8 cellular contexts compared by ENCODE assay signal in genomic region chr21:39384674-39385298, GRCh38. TPM values are rescaled to one million over a fixed set of nuclear protein-coding genes. Genes with fewer than 3 reads are reported as not detected.
A peak's percentile ranks its signal among the peaks of the same experiment; 100 is the strongest.
DNase-seq lines count a peak whose midpoint lies in the region; ATAC-seq and TF ChIP-seq lines count a peak whose summit lies in the region.
"Had no signal": no experiment of that assay in that cellular context is flagged by ENCODE, and none has a peak within 500 bp of the region (broad histone marks: within the 10 kb centered on the region; RNA-seq: fewer than 3 reads in every experiment).

No MANE protein-coding gene starts in this region.

- no peaks in the 10 kb centered on the region for H3K27me3 Mint-ChIP-seq in central memory CD8-positive, alpha-beta T cell

- peak overlapping the region; percentile 29 for H3K27ac Mint-ChIP-seq in central memory CD8-positive, alpha-beta T cell (ENCODE audit: low read depth)

- peaks cover 36% of the 10 kb centered on the region for H3K4me1 Mint-ChIP-seq in central memory CD8-positive, alpha-beta T cell

- TF ChIP-seq CTCF in NB4 (IDR thresholded peaks at IDR 0.05; ENCODE audit: low read depth, low read length): no peak

- DNase-seq in EL: peak; percentile 63
- peak; percentile 72 for DNase-seq in NB4 (ENCODE audit: low read depth)
- DNase-seq in central memory CD8-positive, alpha-beta T cell (ENCODE audit: low spot score in 2 of 2): no peak
- peak; percentile 6 for DNase-seq in posterior vena cava (ENCODE audit: low spot score)
- no peak for DNase-seq in central memory CD4-positive, alpha-beta T cell
- no peak for DNase-seq in stimulated activated CD4-positive, alpha-beta T cell treated with anti-CD3 and anti-CD28 coated beads, Interleukin-2, amount 100 ng/mL, for 24 hours
- no peak for DNase-seq in NCI-H524 treated with DMSO at 0.1 percent for 48 hours (lab: John Stamatoyannopoulos, UW)
- DNase-seq: stimulated activated CD4-positive, alpha-beta T cell treated with anti-CD3 and anti-CD28 coated beads, Interleukin-2, amount 100 ng/mL, for 48 hours had no signal

- intact Hi-C loops in posterior vena cava (cut with DNase I): loop anchor here in 1 of 2 donors (10.0 kb wide), 1 partner anchor 70 kb away; the partner anchor contains the start of gene BRWD1

- no peak for ATAC-seq in central memory CD8-positive, alpha-beta T cell (replicated peaks; ENCODE audit: extremely low read depth, poor library complexity, severe bottlenecking)

- H3K4me3 Mint-ChIP-seq in central memory CD8-positive, alpha-beta T cell: no peak overlapping the region

- H3K9me3 Mint-ChIP-seq in central memory CD8-positive, alpha-beta T cell: no peaks in the 10 kb centered on the region

- no peak overlapping the region for H3K4me3 ChIP-seq in NB4 (ENCODE audit: low read depth, low read length)

- peaks cover 19% of the 10 kb centered on the region for H3K36me3 Mint-ChIP-seq in central memory CD8-positive, alpha-beta T cell (ENCODE audit: insufficient read depth)

- no peak for TF ChIP-seq POLR2A in NB4 (IDR thresholded peaks at IDR 0.05; ENCODE audit: extremely low read depth, insufficient read length)

RNA-seq across cellular contexts. Expression of gene HMGN1, which starts 35.9 kb away (rescaled TPM):
- total RNA-seq in posterior vena cava: 100 to 1,000 TPM in 1 of 2 donors, 10 to 100 TPM in 1; 65.9 to 101 TPM

Comparison
In these comparisons a context has a peak if more than half of its experiments do, and no peak if none do; other contexts are left out.
1. DNase-seq: peak in EL (single experiment), NB4 (single experiment) and posterior vena cava (single experiment); none in central memory CD8-positive, alpha-beta T cell (0 of 2), central memory CD4-positive, alpha-beta T cell (single experiment), stimulated activated CD4-positive, alpha-beta T cell treated with anti-CD3 and anti-CD28 coated beads, Interleukin-2, amount 100 ng/mL, for 24 hours (0 of 2) and NCI-H524 treated with DMSO at 0.1 percent for 48 hours (single experiment).